Comparison of ENCODE assay signal across 8 cellular contexts in genomic region chr2:181466661-181467576, GRCh38. TPM values are rescaled to one million over a fixed set of nuclear protein-coding genes. Genes with fewer than 3 reads are reported as not detected.
DNase-seq lines count a peak whose midpoint lies in the region; ATAC-seq, FAIRE-seq and TF ChIP-seq lines count a peak whose summit lies in the region.

No MANE protein-coding gene starts in this region.

- peaks cover 4 to 10% of the 10 kb centered on the region in 2 experiments for H3K27me3 ChIP-seq in endothelial cell of umbilical vein (ENCODE audit: control insufficient read depth in 2 of 2, insufficient read depth in 2 of 2, low read length in 2 of 2)

- H3K9me3 ChIP-seq in endothelial cell of umbilical vein (replicated peaks; ENCODE audit: control insufficient read depth, insufficient read depth, low read length): no peaks in the 10 kb centered on the region

- H3K36me3 Mint-ChIP-seq in naive thymus-derived CD8-positive, alpha-beta T cell: peaks cover 8 to 70% (median 14%) of the 10 kb centered on the region in 3 donors

- no peak overlapping the region for H3K27ac ChIP-seq in endothelial cell of umbilical vein (ENCODE audit: insufficient read depth, low read depth, low read length)

- no peak overlapping the region for H3K4me3 ChIP-seq in endothelial cell of umbilical vein (replicated peaks in 1 of 3; ENCODE audit: insufficient read depth in 1 of 3, low read depth in 1 of 3, low read length in 3 of 3)

- peaks cover 41 to 95% (median 81%) of the 10 kb centered on the region in 4 donors for H3K4me1 Mint-ChIP-seq in naive thymus-derived CD8-positive, alpha-beta T cell

- no peaks in the 10 kb centered on the region for H3K4me1 ChIP-seq in endothelial cell of umbilical vein (ENCODE audit: control insufficient read depth, extremely low read depth, insufficient read depth, low read length)

- no peak overlapping the region for H2AFZ ChIP-seq in endothelial cell of umbilical vein (ENCODE audit: low read depth, low read length)

- FAIRE-seq in GM19239 (lab: Jason Lieb, UNC) (peak; percentile 78), endothelial cell of umbilical vein (lab: Jason Lieb, UNC) (no peak)

- intact Hi-C loops in endothelial cell of umbilical vein (cut with micrococcal nuclease): loop anchor here (1.0 to 2.0 kb wide), 4 partner anchors 248 to 1343 kb away; no protein-coding TSS in a partner anchor

- H3K4me3 Mint-ChIP-seq in naive thymus-derived CD8-positive, alpha-beta T cell: peak overlapping the region; percentile 14 to 78 (median 62)

- H3K27ac Mint-ChIP-seq in naive thymus-derived CD8-positive, alpha-beta T cell: peak overlapping the region; percentile 53 to 99 (median 90)

- H3K4me2 ChIP-seq in endothelial cell of umbilical vein (ENCODE audit: insufficient read depth, low read length): no peak overlapping the region

- no peaks in the 10 kb centered on the region for H3K9me3 Mint-ChIP-seq in naive thymus-derived CD8-positive, alpha-beta T cell

- H3K9me1 ChIP-seq in endothelial cell of umbilical vein (replicated peaks; ENCODE audit: control insufficient read depth, extremely low read depth, insufficient read depth, low read length): no peaks in the 10 kb centered on the region

- no peak for TF ChIP-seq POLR2A in endothelial cell of umbilical vein (IDR thresholded peaks at IDR 0.05; ENCODE audit: low read depth, low read length)

- no peaks in the 10 kb centered on the region for H3K27me3 Mint-ChIP-seq in naive thymus-derived CD8-positive, alpha-beta T cell

- no peaks in the 10 kb centered on the region for H3K36me3 ChIP-seq in endothelial cell of umbilical vein (ENCODE audit: control insufficient read depth in 2 of 2, extremely low read depth in 1 of 2, insufficient read depth in 2 of 2, low read length in 2 of 2)

- DNase-seq in AML-193 (lab: John Stamatoyannopoulos, UW): peak; percentile 56 to 62
- DNase-seq in GM19239 (ENCODE audit: insufficient read length, low spot score): no peak
- DNase-seq in NCI-H345 treated with DMSO at 0.1 percent for 48 hours (lab: John Stamatoyannopoulos, UW; ENCODE audit: unreplicated experiment): peak; percentile 16
- peak; percentile 54 to 57 for DNase-seq in activated CD8-positive, alpha-beta memory T cell treated with anti-CD3 and anti-CD28 coated beads for 4 hours (ENCODE audit: low read depth in 2 of 2)
- peak; percentile 41 for DNase-seq in endothelial cell of umbilical vein (ENCODE audit: low read depth, low spot score)
- peak; percentile 51 to 84 (median 65) for DNase-seq in naive thymus-derived CD8-positive, alpha-beta T cell
- peak; percentile 75 for DNase-seq in stimulated activated naive CD4-positive, alpha-beta T cell treated with Interleukin-2 at 50 U/mL for 16 hours (lab: John Stamatoyannopoulos, UW)

- POLR2A ChIA-PET in endothelial cell of umbilical vein (lab: Charles Lee): no interaction called here
- POLR2A ChIA-PET in naive thymus-derived CD8-positive, alpha-beta T cell (lab: Charles Lee): interaction anchor here (0.6 to 4.3 kb wide), 6 partner anchors 10 to 486 kb away, joined by 3 to 36 read pairs (median 4); partner anchors contain the start of gene ITGA4

- dilution Hi-C loops in endothelial cell of umbilical vein (cut with MboI; ENCODE audit: extremely low pct_ligation_motif_present, low sequenced_read_pairs): no loop called here

- H3K79me2 ChIP-seq in endothelial cell of umbilical vein (ENCODE audit: control insufficient read depth, insufficient read depth, low read length): no peaks in the 10 kb centered on the region

- CTCF ChIA-PET in endothelial cell of umbilical vein (lab: Charles Lee): interaction anchor here (0.6 to 4.3 kb wide), 57 partner anchors 9 to 1470 kb away, joined by 3 to 148 read pairs (median 4); partner anchors contain the start of genes ITGA4 and UBE2E3

- H3K9ac ChIP-seq in endothelial cell of umbilical vein (replicated peaks; ENCODE audit: extremely low read depth, insufficient read depth, low read length): no peak overlapping the region

- TF ChIP-seq CTCF in endothelial cell of umbilical vein (IDR thresholded peaks at IDR 0.05; ENCODE audit: extremely low read depth in 1 of 2, insufficient read depth in 1 of 2, low read depth in 1 of 2, low read length in 2 of 2): peak; percentile 69 to 70

- no TSS peak for BruUV-seq in endothelial cell of umbilical vein (replicated peaks; lab: Mats Ljungman, UMichigan)

- peak; percentile 51 to 79 for ATAC-seq in naive thymus-derived CD8-positive, alpha-beta T cell
- ATAC-seq in HG02973 (IDR thresholded peaks at IDR 0.05; ENCODE audit: unreplicated experiment): no peak

- no peaks in the 10 kb centered on the region for H4K20me1 ChIP-seq in endothelial cell of umbilical vein (replicated peaks; ENCODE audit: control insufficient read depth, extremely low read depth, insufficient read depth, low read length)

TF ChIP-seq in endothelial cell of umbilical vein, 7 proteins besides CTCF, POLR2A, EP300 and RAD21:
- TF ChIP-seq, protein P1, sequence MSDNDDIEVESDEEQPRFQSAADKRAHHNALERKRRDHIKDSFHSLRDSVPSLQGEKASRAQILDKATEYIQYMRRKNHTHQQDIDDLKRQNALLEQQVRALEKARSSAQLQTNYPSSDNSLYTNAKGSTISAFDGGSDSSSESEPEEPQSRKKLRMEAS (IDR thresholded peaks at IDR 0.05; ENCODE audit: insufficient read depth, insufficient read length): no peak
- TF ChIP-seq POLR2AphosphoS5 (IDR thresholded peaks at IDR 0.05; ENCODE audit: insufficient read depth, low read depth, low read length) (no peak), GATA2 (IDR thresholded peaks at IDR 0.05; ENCODE audit: insufficient read depth, insufficient read length, low read depth, low read length) (no peak), JUN (IDR thresholded peaks at IDR 0.05; ENCODE audit: borderline replicate concordance, insufficient read depth, insufficient read length, low read depth) (no peak), FOS (IDR thresholded peaks at IDR 0.05; ENCODE audit: borderline replicate concordance, insufficient read depth, low read length) (no peak)

RNA-seq across cellular contexts. Expression of gene ITGA4, which starts 9.7 kb away (rescaled TPM):
- total RNA-seq in endothelial cell of umbilical vein: 2.8 TPM in 2 replicates
- 1.5 and 1.7 TPM in 2 replicates for polyA plus RNA-seq in endothelial cell of umbilical vein
- 1.4 and 1.6 TPM in 2 replicates for polyA plus RNA-seq in endothelial cell of umbilical vein (2011; cell fraction: cytosol; rRNA removed)
- polyA plus RNA-seq in endothelial cell of umbilical vein (2011; cell fraction: nucleus; rRNA removed): 2.2 and 4.0 TPM in 2 replicates
- polyA plus RNA-seq in endothelial cell of umbilical vein (2012): 10.1 and 11.8 TPM in 2 replicates
- polyA minus RNA-seq in endothelial cell of umbilical vein: 5.5 and 6.5 TPM in 2 replicates
- polyA minus RNA-seq in endothelial cell of umbilical vein (2011; cell fraction: cytosol; rRNA and poly(A)+ RNA removed): not detected
- polyA minus RNA-seq in endothelial cell of umbilical vein (2011; cell fraction: nucleus; rRNA and poly(A)+ RNA removed): 5.2 and 9.7 TPM in 2 replicates
- 100 to 1,000 TPM; 206 to 210 TPM for total RNA-seq in naive thymus-derived CD8-positive, alpha-beta T cell
- 100 to 1,000 TPM in 2 of 3 donors, 10 to 100 TPM in 1; 88.1 to 128 (median 121) TPM for polyA plus RNA-seq in naive thymus-derived CD8-positive, alpha-beta T cell

Comparison
In these comparisons a context has a peak if more than half of its experiments do, and no peak if none do; other contexts are left out.
1. RNA of gene ITGA4, which starts 9.7 kb away (total RNA-seq): 206 to 210 TPM in naive thymus-derived CD8-positive, alpha-beta T cell; 2.8 TPM in endothelial cell of umbilical vein; every median in the first group is over 10 times any median in the second.